ENCODE assay signal across 13 cellular contexts in genomic region chr1:59315529-59316433, GRCh38. TPM values are rescaled to one million over a fixed set of nuclear protein-coding genes. Genes with fewer than 3 reads are reported as not detected.
DNase-seq lines count a peak whose midpoint lies in the region; ATAC-seq and TF ChIP-seq lines count a peak whose summit lies in the region.
"Had no signal": no experiment of that assay in that cellular context is flagged by ENCODE, and none has a peak within 500 bp of the region (broad histone marks: within the 10 kb centered on the region; RNA-seq: fewer than 3 reads in every experiment).

No MANE protein-coding gene starts in this region.

- H3K4me2 ChIP-seq in neural progenitor cell, result peak overlapping the region; percentile 23
- H3K4me2 ChIP-seq: PC-9 had no signal

- no peaks in the 10 kb centered on the region for H3K36me3 Mint-ChIP-seq in neural progenitor cell

- H3K9me3 Mint-ChIP-seq in neural progenitor cell, result peaks cover 3% of the 10 kb centered on the region

- no peaks in the 10 kb centered on the region for H3K79me2 ChIP-seq in neural progenitor cell (ENCODE audit: low read depth)

- no peak overlapping the region for H3K27ac ChIP-seq in neural progenitor cell
- H3K27ac ChIP-seq: PC-9 had no signal

- no peaks in the 10 kb centered on the region for H4K20me1 ChIP-seq in neural progenitor cell (ENCODE audit: low read depth)

- TF ChIP-seq CTCF in fibroblast of the aortic adventitia (IDR thresholded peaks at IDR 0.05; ENCODE audit: insufficient read depth, low read length) (no peak), neural progenitor cell (IDR thresholded peaks at IDR 0.05) (no peak)

- H3K4me3 ChIP-seq in fibroblast of the aortic adventitia (ENCODE audit: low read depth, low read length) (no peak overlapping the region), neural progenitor cell (no peak overlapping the region)
- H3K4me3 ChIP-seq: PC-9 had no signal

- peaks cover 33% of the 10 kb centered on the region for H3K4me1 ChIP-seq in neural progenitor cell

- no peak overlapping the region for H3K4me3 Mint-ChIP-seq in neural progenitor cell

- H3K9me3 ChIP-seq in neural progenitor cell (ENCODE audit: low read depth), result no peaks in the 10 kb centered on the region

- no peaks in the 10 kb centered on the region for H3K36me3 ChIP-seq in neural progenitor cell

- H2AFZ ChIP-seq in neural progenitor cell (replicated peaks), result no peak overlapping the region
- H2AFZ ChIP-seq: PC-9 had no signal

- DNase-seq in left ventricle myocardium superior (no peak), Right ventricle myocardium inferior (ENCODE audit: missing footprints) (no peak), fibroblast of the aortic adventitia (ENCODE audit: low read depth) (peak; percentile 39), neural progenitor cell (ENCODE audit: low spot score) (no peak), cerebellar cortex (ENCODE audit: low spot score) (no peak), NCI-H774 (lab: John Stamatoyannopoulos, UW) (no peak), occipital lobe (lab: John Stamatoyannopoulos, UW) (no peak), kidney tubule cell (ENCODE audit: low spot score) (no peak)
- DNase-seq: activated CD4-positive, alpha-beta T cell treated with anti-CD3 and anti-CD28 coated beads for 1 hour; DMS53; PC-9; right cardiac atrium; substantia nigra had no signal

- H3K27me3 Mint-ChIP-seq in neural progenitor cell (ENCODE audit: insufficient read depth, low read depth), result peaks cover 5% of the 10 kb centered on the region

- no peaks in the 10 kb centered on the region for H3F3A ChIP-seq in neural progenitor cell (ENCODE audit: low read depth)

- peak overlapping the region; percentile 10 for H3K27ac Mint-ChIP-seq in neural progenitor cell

- H3K4me1 Mint-ChIP-seq in neural progenitor cell, result peaks cover 36% of the 10 kb centered on the region

- peak; percentile 12 for ATAC-seq in left ventricle myocardium superior
- no peak for ATAC-seq in Right ventricle myocardium inferior

- no peak overlapping the region for H3K9ac ChIP-seq in neural progenitor cell

- no peaks in the 10 kb centered on the region for H3K27me3 ChIP-seq in neural progenitor cell

- intact Hi-C loops in left ventricle myocardium superior (cut with micrococcal nuclease), result no loop called here
- intact Hi-C loops in Right ventricle myocardium inferior (cut with DNase I), result no loop called here

RNA-seq across cellular contexts. Expression of gene FGGY, which starts 18.9 kb away (rescaled TPM):
- 29.7 TPM for total RNA-seq in left ventricle myocardium superior
- 28.5 TPM for total RNA-seq in Right ventricle myocardium inferior
- 16.9 and 17.5 TPM in 2 replicates for total RNA-seq in fibroblast of the aortic adventitia (ENCODE audit: low replicate concordance)
- total RNA-seq in neural progenitor cell (ENCODE audit: low replicate concordance), result 32.5 and 32.9 TPM in 2 replicates
- total RNA-seq in occipital lobe, result 24.2 TPM
